In the genomic region with DNA sequence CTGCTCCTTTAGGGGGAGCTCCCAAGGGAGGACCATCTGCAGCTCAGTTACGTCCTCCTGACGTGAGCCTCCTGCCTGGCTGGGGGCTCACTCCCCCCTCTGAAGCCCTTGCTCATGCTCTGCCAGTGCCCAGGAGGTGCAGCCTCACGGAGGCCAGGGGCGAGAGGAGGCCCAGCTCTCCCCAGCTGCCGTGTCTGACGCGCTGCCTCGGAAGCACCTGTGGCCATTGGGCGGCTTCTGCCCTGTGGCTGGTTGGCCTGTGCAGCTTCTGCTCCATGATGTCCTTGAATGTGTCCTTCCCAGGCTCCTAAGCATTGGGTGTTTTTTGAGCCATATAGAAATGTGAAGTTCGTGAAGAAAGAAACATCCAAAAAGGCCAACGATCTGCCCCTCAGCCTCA, we compare ENCODE assay signal across 36 cellular contexts.
"Had no signal": no experiment of that assay in that cellular context is flagged by ENCODE, and none has a peak within 500 bp of the region (broad histone marks: within the 10 kb centered on the region; RNA-seq: fewer than 3 reads in every experiment).

No MANE protein-coding gene starts in this region.

- H3K27me3 Mint-ChIP-seq: activated B cell treated with CpG ODN at 0.5 μM for 24 hours; activated CD4-positive, alpha-beta memory T cell treated with anti-CD3 and anti-CD28 coated beads for 36 hours; activated CD4-positive, alpha-beta T cell treated with anti-CD3 and anti-CD28 coated beads, Interleukin-2, amount 10 ng/mL, durations not matched to agents 24 days and 14 days; activated CD8-positive, alpha-beta T cell treated with anti-CD3 and anti-CD28 coated beads for 36 hours; activated naive CD8-positive, alpha-beta T cell treated with anti-CD3 and anti-CD28 coated beads for 36 hours; activated T-helper 17 cell treated with anti-CD3 and anti-CD28 coated beads, Interleukin-2, amount 50 U/mL, for 72 hours; T-cell had no signal

- H3K27ac Mint-ChIP-seq: activated B cell treated with CpG ODN at 0.5 μM for 24 hours; activated CD4-positive, alpha-beta memory T cell treated with anti-CD3 and anti-CD28 coated beads for 36 hours; activated CD4-positive, alpha-beta T cell treated with anti-CD3 and anti-CD28 coated beads, Interleukin-2, amount 10 ng/mL, durations not matched to agents 24 days and 14 days; activated CD8-positive, alpha-beta T cell treated with anti-CD3 and anti-CD28 coated beads for 36 hours; activated naive CD4-positive, alpha-beta T cell treated with anti-CD3 and anti-CD28 coated beads for 36 hours; activated naive CD8-positive, alpha-beta T cell treated with anti-CD3 and anti-CD28 coated beads for 36 hours; activated T-cell treated with anti-CD3 and anti-CD28 coated beads, Interleukin-2, amount 50 U/mL, for 72 hours; activated T-helper 1 cell treated with anti-CD3 and anti-CD28 coated beads, Interleukin-12 subunit alpha, Interleukin-12 subunit beta, Interleukin-2, Interleukin-4 antibody, amounts not matched to agents 30 ng/mL and 10 ng/mL and 1 ng/mL, durations not matched to agents 14 hours and 24 hours and 36 hours; activated T-helper 17 cell treated with anti-CD3 and anti-CD28 coated beads, Interleukin-2, amount 50 U/mL, for 72 hours; T-cell; T-helper 2 cell treated with Interferon-gamma antibody and Interleukin-4, amounts not matched to agents 5 μg/mL and 100 μg/mL, for 36 hours had no signal

- H3K4me1 ChIP-seq: adrenal gland, body of pancreas, breast epithelium had no signal

- H3K4me3 ChIP-seq: adrenal gland, body of pancreas, breast epithelium had no signal

- H3K4me3 Mint-ChIP-seq: activated B cell treated with CpG ODN at 0.5 μM for 24 hours; activated CD4-positive, alpha-beta memory T cell treated with anti-CD3 and anti-CD28 coated beads for 36 hours; activated CD4-positive, alpha-beta T cell treated with anti-CD3 and anti-CD28 coated beads, Interleukin-2, amount 10 ng/mL, durations not matched to agents 24 days and 14 days; activated CD8-positive, alpha-beta T cell treated with anti-CD3 and anti-CD28 coated beads for 36 hours; activated naive CD4-positive, alpha-beta T cell treated with anti-CD3 and anti-CD28 coated beads for 36 hours; activated naive CD8-positive, alpha-beta T cell treated with anti-CD3 and anti-CD28 coated beads for 36 hours; activated T-cell treated with anti-CD3 and anti-CD28 coated beads, Interleukin-2, amount 50 U/mL, for 4 hours; activated T-cell treated with anti-CD3 and anti-CD28 coated beads, Interleukin-2, amount 50 U/mL, for 72 hours; activated T-helper 1 cell treated with anti-CD3 and anti-CD28 coated beads, Interleukin-12 subunit alpha, Interleukin-12 subunit beta, Interleukin-2, Interleukin-4 antibody, amounts not matched to agents 30 ng/mL and 10 ng/mL and 1 ng/mL, durations not matched to agents 14 hours and 24 hours and 36 hours; activated T-helper 17 cell treated with anti-CD3 and anti-CD28 coated beads, Interleukin-2, amount 50 U/mL, for 72 hours; T-cell; T-helper 2 cell treated with Interferon-gamma antibody and Interleukin-4, amounts not matched to agents 5 μg/mL and 100 μg/mL, for 36 hours had no signal

- H3K27ac ChIP-seq: adrenal gland, body of pancreas, brain microvascular endothelial cell, breast epithelium, VCaP had no signal

- FAIRE-seq: astrocyte, TTC549 had no signal

- ATAC-seq: activated CD8-positive, alpha-beta T cell treated with anti-CD3 and anti-CD28 coated beads for 36 hours; activated naive CD4-positive, alpha-beta T cell treated with anti-CD3 and anti-CD28 coated beads, Interleukin-2, amount 50 U/mL, for 72 hours; activated T-cell treated with anti-CD3 and anti-CD28 coated beads, Interleukin-2, amount 50 U/mL, for 4 hours; activated T-cell treated with anti-CD3 and anti-CD28 coated beads, Interleukin-2, amount 50 U/mL, for 72 hours; activated T-helper 17 cell treated with anti-CD3 and anti-CD28 coated beads, Interleukin-2, amount 50 U/mL, for 72 hours; body of pancreas; T-cell had no signal

- DNase-seq: activated B cell treated with CpG ODN at 0.5 μM for 24 hours; activated CD4-positive, alpha-beta memory T cell treated with anti-CD3 and anti-CD28 coated beads for 36 hours; activated CD4-positive, alpha-beta T cell treated with anti-CD3 and anti-CD28 coated beads for 4 hours; activated CD4-positive, alpha-beta T cell treated with anti-CD3 and anti-CD28 coated beads, Interleukin-2, amount 10 ng/mL, durations not matched to agents 24 days and 14 days; activated CD4-positive, alpha-beta T cell treated with anti-CD3 and anti-CD28 coated beads, Interleukin-2, amount 50 U/mL, for 1 hour; activated CD4-positive, alpha-beta T cell treated with anti-CD3 and anti-CD28 coated beads, Interleukin-2, amount 50 U/mL, for 4 hours; activated CD4-positive, CD25-positive, alpha-beta regulatory T cell treated with anti-CD3 and anti-CD28 coated beads, Interleukin-2, amount 50 U/mL, for 72 hours; activated CD8-positive, alpha-beta memory T cell treated with anti-CD3 and anti-CD28 coated beads, Interleukin-2, amount 50 U/mL, for 4 hours; activated CD8-positive, alpha-beta T cell treated with anti-CD3 and anti-CD28 coated beads for 36 hours; activated effector memory CD4-positive, alpha-beta T cell treated with anti-CD3 and anti-CD28 coated beads, Interleukin-2, amount 50 U/mL, for 16 hours; activated gamma-delta T cell treated with Interleukin-2 at 50 U/mL for 16 hours; activated naive CD4-positive, alpha-beta T cell; activated naive CD4-positive, alpha-beta T cell treated with anti-CD3 and anti-CD28 coated beads for 36 hours; activated naive CD4-positive, alpha-beta T cell treated with anti-CD3 and anti-CD28 coated beads, Interleukin-2, amount 50 U/mL, for 16 hours; activated naive CD8-positive, alpha-beta T cell treated with anti-CD3 and anti-CD28 coated beads for 36 hours; activated T-cell treated with anti-CD3 and anti-CD28 coated beads for 4 hours; activated T-cell treated with anti-CD3 and anti-CD28 coated beads, Interleukin-2, amount 50 U/mL, for 1 hour; activated T-cell treated with anti-CD3 and anti-CD28 coated beads, Interleukin-2, amount 50 U/mL, for 4 hours; activated T-cell treated with anti-CD3 and anti-CD28 coated beads, Interleukin-2, amount 50 U/mL, for 72 hours; amniotic stem cell; aorta; body of pancreas; brain microvascular endothelial cell; central memory CD4-positive, alpha-beta T cell; T-helper 2 cell; T-helper 9 cell had no signal

- H3K27me3 ChIP-seq: adrenal gland, body of pancreas, brain microvascular endothelial cell, breast epithelium had no signal

- H3K4me1 Mint-ChIP-seq: activated B cell treated with CpG ODN at 0.5 μM for 24 hours; activated CD4-positive, alpha-beta T cell treated with anti-CD3 and anti-CD28 coated beads, Interleukin-2, amount 10 ng/mL, durations not matched to agents 24 days and 14 days; activated naive CD8-positive, alpha-beta T cell treated with anti-CD3 and anti-CD28 coated beads for 36 hours; activated T-helper 17 cell treated with anti-CD3 and anti-CD28 coated beads, Interleukin-2, amount 50 U/mL, for 72 hours; T-cell had no signal
